ENCODE assay signal across 8 cellular contexts in the genomic region with DNA sequence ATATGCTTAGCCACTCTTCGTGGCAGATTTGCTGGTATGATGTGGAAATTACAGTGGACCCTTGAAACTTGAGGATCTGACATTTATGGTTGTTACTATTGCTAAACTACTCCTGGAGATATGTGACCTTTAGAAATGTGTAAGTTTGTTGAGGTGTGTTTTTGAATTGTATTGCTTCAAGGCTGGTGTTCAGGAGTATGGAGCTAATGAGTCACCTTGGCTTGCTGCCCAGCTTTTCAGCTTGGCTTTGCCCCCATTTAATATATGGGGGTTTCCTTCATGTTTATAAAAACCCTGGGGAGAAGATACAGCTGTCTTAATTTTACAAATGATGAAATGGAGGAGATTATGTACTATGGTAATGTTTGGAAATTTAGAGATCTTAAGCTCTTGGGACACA. TPM values are rescaled to one million over a fixed set of nuclear protein-coding genes. Genes with fewer than 3 reads are reported as not detected.
DNase-seq lines count a peak whose midpoint lies in the region; ATAC-seq and TF ChIP-seq lines count a peak whose summit lies in the region.

No MANE protein-coding gene starts in this region.

- no peak overlapping the region for H3K4me3 Mint-ChIP-seq in CD4-positive, alpha-beta T cell
- H3K4me3 Mint-ChIP-seq in activated naive CD4-positive, alpha-beta T cell treated with anti-CD3 and anti-CD28 coated beads, Interleukin-2, amount 50 U/mL, for 24 hours, result peak overlapping the region; percentile 56
- peak overlapping the region; percentile 10 for H3K4me3 Mint-ChIP-seq in stimulated activated effector memory CD8-positive, alpha-beta T cell treated with anti-CD3 and anti-CD28 coated beads, Interleukin-12 subunit alpha, Interleukin-12 subunit beta, amount 100 ng/mL, for 72 hours

- no peaks in the 10 kb centered on the region for H3K27me3 Mint-ChIP-seq in CD4-positive, alpha-beta T cell
- no peaks in the 10 kb centered on the region for H3K27me3 Mint-ChIP-seq in activated naive CD4-positive, alpha-beta T cell treated with anti-CD3 and anti-CD28 coated beads, Interleukin-2, amount 50 U/mL, for 24 hours

- POLR2A ChIA-PET in CD4-positive, alpha-beta T cell (lab: Charles Lee), result interaction anchor here (0.9 to 7.8 kb wide), 2 partner anchors 12 to 405 kb away, joined by 3 to 82 read pairs; partner anchors contain the start of gene HBP1

- TF ChIP-seq RAD21 in liver (IDR thresholded peaks at IDR 0.05), result no peak

- CTCF ChIA-PET in CD4-positive, alpha-beta T cell (lab: Charles Lee), result interaction anchor here (0.6 to 1.9 kb wide), 3 partner anchors 13 to 33 kb away, joined by 3 to 5 read pairs (median 4); no protein-coding TSS in a partner anchor

- H3K9me3 ChIP-seq in CD4-positive, alpha-beta T cell (ENCODE audit: control insufficient read depth, low read length), result no peaks in the 10 kb centered on the region
- H3K9me3 ChIP-seq in liver (ENCODE audit: control insufficient read depth in 4 of 4, low read length in 3 of 4), result no peaks in the 10 kb centered on the region
- H3K9me3 ChIP-seq in vagina, result no peaks in the 10 kb centered on the region

- H3K36me3 Mint-ChIP-seq in CD4-positive, alpha-beta T cell (ENCODE audit: low read depth), result peaks cover 84% of the 10 kb centered on the region
- H3K36me3 Mint-ChIP-seq in activated naive CD4-positive, alpha-beta T cell treated with anti-CD3 and anti-CD28 coated beads, Interleukin-2, amount 50 U/mL, for 24 hours, result peaks cover 20% of the 10 kb centered on the region
- H3K36me3 Mint-ChIP-seq in stimulated activated effector memory CD8-positive, alpha-beta T cell treated with anti-CD3 and anti-CD28 coated beads, Interleukin-12 subunit alpha, Interleukin-12 subunit beta, amount 100 ng/mL, for 72 hours, result peaks cover 93% of the 10 kb centered on the region

- H3K4me3 ChIP-seq in liver (ENCODE audit: low read depth in 1 of 3, low read length in 3 of 3) (no peak overlapping the region), vagina (no peak overlapping the region)

- peak; percentile 56 for ATAC-seq in CD4-positive, alpha-beta T cell (ENCODE audit: poor library complexity)
- ATAC-seq in stimulated activated effector memory CD8-positive, alpha-beta T cell treated with anti-CD3 and anti-CD28 coated beads, Interleukin-12 subunit alpha, Interleukin-12 subunit beta, amount 100 ng/mL, for 72 hours, result peak; percentile 80
- no peak for ATAC-seq in GM21423 (IDR thresholded peaks at IDR 0.05; ENCODE audit: unreplicated experiment)

- peak in 8 of 10 experiments; percentile 23 to 64 (median 45) for DNase-seq in CD4-positive, alpha-beta T cell
- DNase-seq in NCI-H2227 treated with DMSO at 0.1 percent for 48 hours (lab: John Stamatoyannopoulos, UW), result peak; percentile 59
- DNase-seq in stimulated activated effector memory CD8-positive, alpha-beta T cell treated with anti-CD3 and anti-CD28 coated beads, Interleukin-12 subunit alpha, Interleukin-12 subunit beta, amount 100 ng/mL, for 72 hours (ENCODE audit: low spot score in 2 of 2), result no peak
- no peak for DNase-seq in C1 segment of cervical spinal cord (lab: John Stamatoyannopoulos, UW)
- no peak for DNase-seq in vagina (ENCODE audit: extremely low spot score in 2 of 2)

- no peaks in the 10 kb centered on the region for H3K9me3 Mint-ChIP-seq in CD4-positive, alpha-beta T cell
- no peaks in the 10 kb centered on the region for H3K9me3 Mint-ChIP-seq in activated naive CD4-positive, alpha-beta T cell treated with anti-CD3 and anti-CD28 coated beads, Interleukin-2, amount 50 U/mL, for 24 hours
- H3K9me3 Mint-ChIP-seq in stimulated activated effector memory CD8-positive, alpha-beta T cell treated with anti-CD3 and anti-CD28 coated beads, Interleukin-12 subunit alpha, Interleukin-12 subunit beta, amount 100 ng/mL, for 72 hours, result no peaks in the 10 kb centered on the region

- H3K4me1 ChIP-seq in liver (ENCODE audit: control insufficient read depth in 4 of 4, insufficient read depth in 4 of 4, low read length in 3 of 4) (no peaks in the 10 kb centered on the region), vagina (peaks cover 66% of the 10 kb centered on the region)

- no peak for TF ChIP-seq CTCF in CD4-positive, alpha-beta T cell (IDR thresholded peaks at IDR 0.05)
- TF ChIP-seq CTCF in liver (IDR thresholded peaks at IDR 0.05; ENCODE audit: low read depth, low read length, missing input control) (no peak), vagina (IDR thresholded peaks at IDR 0.05) (no peak)

- intact Hi-C loops in CD4-positive, alpha-beta T cell (cut with DNase I, micrococcal nuclease), result no loop called here
- intact Hi-C loops in vagina (cut with DNase I), result no loop called here

- no peak overlapping the region for H3K27ac Mint-ChIP-seq in CD4-positive, alpha-beta T cell
- H3K27ac Mint-ChIP-seq in activated naive CD4-positive, alpha-beta T cell treated with anti-CD3 and anti-CD28 coated beads, Interleukin-2, amount 50 U/mL, for 24 hours, result peak overlapping the region; percentile 94
- H3K27ac Mint-ChIP-seq in stimulated activated effector memory CD8-positive, alpha-beta T cell treated with anti-CD3 and anti-CD28 coated beads, Interleukin-12 subunit alpha, Interleukin-12 subunit beta, amount 100 ng/mL, for 72 hours, result peak overlapping the region; percentile 39

- peaks cover 63% of the 10 kb centered on the region for H3K4me1 Mint-ChIP-seq in CD4-positive, alpha-beta T cell (ENCODE audit: low read depth)
- H3K4me1 Mint-ChIP-seq in activated naive CD4-positive, alpha-beta T cell treated with anti-CD3 and anti-CD28 coated beads, Interleukin-2, amount 50 U/mL, for 24 hours, result peaks cover 66% of the 10 kb centered on the region
- H3K4me1 Mint-ChIP-seq in stimulated activated effector memory CD8-positive, alpha-beta T cell treated with anti-CD3 and anti-CD28 coated beads, Interleukin-12 subunit alpha, Interleukin-12 subunit beta, amount 100 ng/mL, for 72 hours, result peaks cover 32% of the 10 kb centered on the region

- H3K27me3 ChIP-seq in CD4-positive, alpha-beta T cell (ENCODE audit: control insufficient read depth, insufficient read depth, low read length), result no peaks in the 10 kb centered on the region
- H3K27me3 ChIP-seq in liver (ENCODE audit: control insufficient read depth in 4 of 4, insufficient read depth in 4 of 4, low read length in 3 of 4) (no peaks in the 10 kb centered on the region), vagina (no peaks in the 10 kb centered on the region)

- no peak overlapping the region for H3K9ac ChIP-seq in liver (ENCODE audit: low read depth in 1 of 2, low read length in 2 of 2)

- H3K36me3 ChIP-seq in liver (ENCODE audit: control insufficient read depth in 4 of 4, insufficient read depth in 3 of 4, low read depth in 1 of 4, low read length in 3 of 4) (peaks cover 1 to 48% (median 31%) of the 10 kb centered on the region in 4 donors), vagina (peaks cover 0 to 31% of the 10 kb centered on the region in 2 donors)

- TF ChIP-seq POLR2A in vagina (IDR thresholded peaks at IDR 0.05), result no peak

- WGBS in liver, result 82% methylated on average over 1 of the region's 1 CpG

- H3K27ac ChIP-seq in CD4-positive, alpha-beta T cell (ENCODE audit: low read depth, low read length), result no peak overlapping the region
- no peak overlapping the region for H3K27ac ChIP-seq in liver (ENCODE audit: low read depth in 1 of 2, low read length in 2 of 2)
- H3K27ac ChIP-seq in vagina, result no peak overlapping the region

TF ChIP-seq in liver, 16 proteins besides CTCF, POLR2A, EP300 and RAD21:
- TF ChIP-seq TAF1 (conservative IDR thresholded peaks at IDR 0.05), result no peak
- peak; percentile 14 to 31 for TF ChIP-seq JUND (IDR thresholded peaks at IDR 0.05)

RNA-seq across cellular contexts. Expression of gene HBP1, which starts 11.6 kb away (rescaled TPM):
- total RNA-seq in CD4-positive, alpha-beta T cell, result 100 to 1,000 TPM; 238 to 242 TPM
- total RNA-seq in liver, result 10 to 100 TPM; 63.5 to 67.9 TPM
- polyA plus RNA-seq in liver, result 10 to 100 TPM; 24.6 to 32.6 TPM
- 91.3 TPM for total RNA-seq in vagina

Comparison
In these comparisons a context has a peak if more than half of its experiments do, and no peak if none do; other contexts are left out.
1. DNase-seq: peak in CD4-positive, alpha-beta T cell (8 of 10) and NCI-H2227 treated with DMSO at 0.1 percent for 48 hours (single experiment); none in stimulated activated effector memory CD8-positive, alpha-beta T cell treated with anti-CD3 and anti-CD28 coated beads, Interleukin-12 subunit alpha, Interleukin-12 subunit beta, amount 100 ng/mL, for 72 hours (0 of 2), C1 segment of cervical spinal cord (0 of 14) and vagina (0 of 2).